ENCODE assay signal across 31 cellular contexts in genomic region chr1:1241588-1242229, GRCh38. TPM values are rescaled to one million over a fixed set of nuclear protein-coding genes. Genes with fewer than 3 reads are reported as not detected.
"Had no signal": no experiment of that assay in that cellular context is flagged by ENCODE, and none has a peak within 500 bp of the region (broad histone marks: within the 10 kb centered on the region; RNA-seq: fewer than 3 reads in every experiment).

No MANE protein-coding gene starts in this region.

- H3K27ac ChIP-seq: left lung, lower lobe of right lung, neural progenitor cell, pancreas, psoas muscle, right lobe of liver, stomach, testis, thyroid gland, transverse colon, upper lobe of left lung, vagina had no signal

- H3K4me3 Mint-ChIP-seq: immature natural killer cell; naive B cell; natural killer cell; nephron progenitor cell; neural progenitor cell; stimulated activated memory B cell treated with anti-CD40 and anti-IgM and Interleukin-4, amounts not matched to agents 10 μg/mL and 1 μg/mL and 100 μg/mL, for 72 hours had no signal

- H3K27ac Mint-ChIP-seq: immature natural killer cell; naive B cell; natural killer cell; nephron progenitor cell; neural progenitor cell; stimulated activated memory B cell treated with anti-CD40 and anti-IgM and Interleukin-4, amounts not matched to agents 10 μg/mL and 1 μg/mL and 100 μg/mL, for 72 hours had no signal

- H3K36me3 Mint-ChIP-seq: immature natural killer cell; naive B cell; natural killer cell; neural progenitor cell; stimulated activated memory B cell treated with anti-CD40 and anti-IgM and Interleukin-4, amounts not matched to agents 10 μg/mL and 1 μg/mL and 100 μg/mL, for 72 hours had no signal

- ATAC-seq: left colon; left lung; lower lobe of right lung; natural killer cell; pancreas; psoas muscle; right lobe of liver; stimulated activated memory B cell treated with anti-CD40 and anti-IgM and Interleukin-4, amounts not matched to agents 10 μg/mL and 1 μg/mL and 100 μg/mL, for 72 hours; stimulated activated naive CD8-positive, alpha-beta T cell treated with anti-CD3 and anti-CD28 coated beads, Interleukin-15, Interleukin-2, amounts not matched to agents 100 U/mL and 50 U/mL, for 24 hours had no signal

- H3K27me3 ChIP-seq: pancreas, right lobe of liver, testis, thyroid gland had no signal

- DNase-seq: hypothalamus; immature natural killer cell; kidney; left colon; left lung; lower lobe of right lung; mammary epithelial cell; mesenchymal stem cell; naive B cell; natural killer cell; nephron progenitor cell; posterior cingulate gyrus; psoas muscle; stimulated activated CD4-positive, alpha-beta T cell treated with anti-CD3 and anti-CD28 coated beads, Interleukin-1b, Interleukin-23, amount 100 ng/mL, for 48 hours; stimulated activated CD4-positive, alpha-beta T cell treated with anti-CD3 and anti-CD28 coated beads, Interleukin-2, amount 100 ng/mL, for 48 hours; stimulated activated CD4-positive, alpha-beta T cell treated with anti-CD3 and anti-CD28 coated beads, Interleukin-4, amount 100 ng/mL, for 4 hours; stimulated activated CD8-positive, alpha-beta memory T cell treated with anti-CD3 and anti-CD28 coated beads, Interleukin-4, amount 100 ng/mL, for 48 hours; stimulated activated naive CD8-positive, alpha-beta T cell treated with anti-CD3 and anti-CD28 coated beads, Interleukin-15, Interleukin-2, amounts not matched to agents 100 U/mL and 50 U/mL, for 24 hours; testis; thyroid gland; transverse colon had no signal

- H2AFZ ChIP-seq: neural progenitor cell had no signal

- H3K4me1 ChIP-seq: pancreas, psoas muscle, testis had no signal

- H3K9me3 Mint-ChIP-seq: immature natural killer cell; naive B cell; natural killer cell; nephron progenitor cell; neural progenitor cell; stimulated activated memory B cell treated with anti-CD40 and anti-IgM and Interleukin-4, amounts not matched to agents 10 μg/mL and 1 μg/mL and 100 μg/mL, for 72 hours had no signal

- H3K9me3 ChIP-seq: left lung, lower lobe of right lung, pancreas, psoas muscle, right lobe of liver, stomach, testis, thyroid gland, transverse colon, upper lobe of left lung, vagina had no signal

- H3K4me2 ChIP-seq: neural progenitor cell, smooth muscle cell had no signal

- H3K4me3 ChIP-seq: left lung, lower lobe of right lung, neural progenitor cell, pancreas, psoas muscle, right lobe of liver, smooth muscle cell, stomach, testis, thyroid gland, transverse colon, upper lobe of left lung, vagina had no signal

- FAIRE-seq: islet of Langerhans, kidney, pancreas had no signal

- H3K9ac ChIP-seq: neural progenitor cell had no signal

- H3K4me1 Mint-ChIP-seq: immature natural killer cell, natural killer cell had no signal

- H3K36me3 ChIP-seq: left lung, lower lobe of right lung, neural progenitor cell, pancreas, right lobe of liver, thyroid gland, transverse colon, upper lobe of left lung, vagina had no signal

RNA-seq across cellular contexts. Expression of gene C1QTNF12, which starts 4.8 kb away (rescaled TPM):
- total RNA-seq: liver, vagina had no signal
- polyA plus RNA-seq: immature natural killer cell had no signal

RNA-seq across cellular contexts. Expression of gene TNFRSF4, which starts 27.8 kb away (rescaled TPM):
- total RNA-seq: smooth muscle cell, vagina had no signal
- polyA plus RNA-seq: mammary epithelial cell, smooth muscle cell had no signal
